1 cellular context compared by ENCODE assay signal in genomic region chr2:105494683-105495425, GRCh38.
TF ChIP-seq lines count a peak whose summit lies in the region.

No MANE protein-coding gene starts in this region.

TF ChIP-seq in K562, 482 proteins besides CTCF, POLR2A, EP300 and RAD21:
- TF ChIP-seq, protein P1, sequence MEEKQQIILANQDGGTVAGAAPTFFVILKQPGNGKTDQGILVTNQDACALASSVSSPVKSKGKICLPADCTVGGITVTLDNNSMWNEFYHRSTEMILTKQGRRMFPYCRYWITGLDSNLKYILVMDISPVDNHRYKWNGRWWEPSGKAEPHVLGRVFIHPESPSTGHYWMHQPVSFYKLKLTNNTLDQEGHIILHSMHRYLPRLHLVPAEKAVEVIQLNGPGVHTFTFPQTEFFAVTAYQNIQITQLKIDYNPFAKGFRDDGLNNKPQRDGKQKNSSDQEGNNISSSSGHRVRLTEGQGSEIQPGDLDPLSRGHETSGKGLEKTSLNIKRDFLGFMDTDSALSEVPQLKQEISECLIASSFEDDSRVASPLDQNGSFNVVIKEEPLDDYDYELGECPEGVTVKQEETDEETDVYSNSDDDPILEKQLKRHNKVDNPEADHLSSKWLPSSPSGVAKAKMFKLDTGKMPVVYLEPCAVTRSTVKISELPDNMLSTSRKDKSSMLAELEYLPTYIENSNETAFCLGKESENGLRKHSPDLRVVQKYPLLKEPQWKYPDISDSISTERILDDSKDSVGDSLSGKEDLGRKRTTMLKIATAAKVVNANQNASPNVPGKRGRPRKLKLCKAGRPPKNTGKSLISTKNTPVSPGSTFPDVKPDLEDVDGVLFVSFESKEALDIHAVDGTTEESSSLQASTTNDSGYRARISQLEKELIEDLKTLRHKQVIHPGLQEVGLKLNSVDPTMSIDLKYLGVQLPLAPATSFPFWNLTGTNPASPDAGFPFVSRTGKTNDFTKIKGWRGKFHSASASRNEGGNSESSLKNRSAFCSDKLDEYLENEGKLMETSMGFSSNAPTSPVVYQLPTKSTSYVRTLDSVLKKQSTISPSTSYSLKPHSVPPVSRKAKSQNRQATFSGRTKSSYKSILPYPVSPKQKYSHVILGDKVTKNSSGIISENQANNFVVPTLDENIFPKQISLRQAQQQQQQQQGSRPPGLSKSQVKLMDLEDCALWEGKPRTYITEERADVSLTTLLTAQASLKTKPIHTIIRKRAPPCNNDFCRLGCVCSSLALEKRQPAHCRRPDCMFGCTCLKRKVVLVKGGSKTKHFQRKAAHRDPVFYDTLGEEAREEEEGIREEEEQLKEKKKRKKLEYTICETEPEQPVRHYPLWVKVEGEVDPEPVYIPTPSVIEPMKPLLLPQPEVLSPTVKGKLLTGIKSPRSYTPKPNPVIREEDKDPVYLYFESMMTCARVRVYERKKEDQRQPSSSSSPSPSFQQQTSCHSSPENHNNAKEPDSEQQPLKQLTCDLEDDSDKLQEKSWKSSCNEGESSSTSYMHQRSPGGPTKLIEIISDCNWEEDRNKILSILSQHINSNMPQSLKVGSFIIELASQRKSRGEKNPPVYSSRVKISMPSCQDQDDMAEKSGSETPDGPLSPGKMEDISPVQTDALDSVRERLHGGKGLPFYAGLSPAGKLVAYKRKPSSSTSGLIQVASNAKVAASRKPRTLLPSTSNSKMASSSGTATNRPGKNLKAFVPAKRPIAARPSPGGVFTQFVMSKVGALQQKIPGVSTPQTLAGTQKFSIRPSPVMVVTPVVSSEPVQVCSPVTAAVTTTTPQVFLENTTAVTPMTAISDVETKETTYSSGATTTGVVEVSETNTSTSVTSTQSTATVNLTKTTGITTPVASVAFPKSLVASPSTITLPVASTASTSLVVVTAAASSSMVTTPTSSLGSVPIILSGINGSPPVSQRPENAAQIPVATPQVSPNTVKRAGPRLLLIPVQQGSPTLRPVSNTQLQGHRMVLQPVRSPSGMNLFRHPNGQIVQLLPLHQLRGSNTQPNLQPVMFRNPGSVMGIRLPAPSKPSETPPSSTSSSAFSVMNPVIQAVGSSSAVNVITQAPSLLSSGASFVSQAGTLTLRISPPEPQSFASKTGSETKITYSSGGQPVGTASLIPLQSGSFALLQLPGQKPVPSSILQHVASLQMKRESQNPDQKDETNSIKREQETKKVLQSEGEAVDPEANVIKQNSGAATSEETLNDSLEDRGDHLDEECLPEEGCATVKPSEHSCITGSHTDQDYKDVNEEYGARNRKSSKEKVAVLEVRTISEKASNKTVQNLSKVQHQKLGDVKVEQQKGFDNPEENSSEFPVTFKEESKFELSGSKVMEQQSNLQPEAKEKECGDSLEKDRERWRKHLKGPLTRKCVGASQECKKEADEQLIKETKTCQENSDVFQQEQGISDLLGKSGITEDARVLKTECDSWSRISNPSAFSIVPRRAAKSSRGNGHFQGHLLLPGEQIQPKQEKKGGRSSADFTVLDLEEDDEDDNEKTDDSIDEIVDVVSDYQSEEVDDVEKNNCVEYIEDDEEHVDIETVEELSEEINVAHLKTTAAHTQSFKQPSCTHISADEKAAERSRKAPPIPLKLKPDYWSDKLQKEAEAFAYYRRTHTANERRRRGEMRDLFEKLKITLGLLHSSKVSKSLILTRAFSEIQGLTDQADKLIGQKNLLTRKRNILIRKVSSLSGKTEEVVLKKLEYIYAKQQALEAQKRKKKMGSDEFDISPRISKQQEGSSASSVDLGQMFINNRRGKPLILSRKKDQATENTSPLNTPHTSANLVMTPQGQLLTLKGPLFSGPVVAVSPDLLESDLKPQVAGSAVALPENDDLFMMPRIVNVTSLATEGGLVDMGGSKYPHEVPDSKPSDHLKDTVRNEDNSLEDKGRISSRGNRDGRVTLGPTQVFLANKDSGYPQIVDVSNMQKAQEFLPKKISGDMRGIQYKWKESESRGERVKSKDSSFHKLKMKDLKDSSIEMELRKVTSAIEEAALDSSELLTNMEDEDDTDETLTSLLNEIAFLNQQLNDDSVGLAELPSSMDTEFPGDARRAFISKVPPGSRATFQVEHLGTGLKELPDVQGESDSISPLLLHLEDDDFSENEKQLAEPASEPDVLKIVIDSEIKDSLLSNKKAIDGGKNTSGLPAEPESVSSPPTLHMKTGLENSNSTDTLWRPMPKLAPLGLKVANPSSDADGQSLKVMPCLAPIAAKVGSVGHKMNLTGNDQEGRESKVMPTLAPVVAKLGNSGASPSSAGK (IDR thresholded peaks at IDR 0.05) = 0 out of 2 replicates have a peak, but pooled peaks have one; percentile 22
- TF ChIP-seq, protein P2, sequence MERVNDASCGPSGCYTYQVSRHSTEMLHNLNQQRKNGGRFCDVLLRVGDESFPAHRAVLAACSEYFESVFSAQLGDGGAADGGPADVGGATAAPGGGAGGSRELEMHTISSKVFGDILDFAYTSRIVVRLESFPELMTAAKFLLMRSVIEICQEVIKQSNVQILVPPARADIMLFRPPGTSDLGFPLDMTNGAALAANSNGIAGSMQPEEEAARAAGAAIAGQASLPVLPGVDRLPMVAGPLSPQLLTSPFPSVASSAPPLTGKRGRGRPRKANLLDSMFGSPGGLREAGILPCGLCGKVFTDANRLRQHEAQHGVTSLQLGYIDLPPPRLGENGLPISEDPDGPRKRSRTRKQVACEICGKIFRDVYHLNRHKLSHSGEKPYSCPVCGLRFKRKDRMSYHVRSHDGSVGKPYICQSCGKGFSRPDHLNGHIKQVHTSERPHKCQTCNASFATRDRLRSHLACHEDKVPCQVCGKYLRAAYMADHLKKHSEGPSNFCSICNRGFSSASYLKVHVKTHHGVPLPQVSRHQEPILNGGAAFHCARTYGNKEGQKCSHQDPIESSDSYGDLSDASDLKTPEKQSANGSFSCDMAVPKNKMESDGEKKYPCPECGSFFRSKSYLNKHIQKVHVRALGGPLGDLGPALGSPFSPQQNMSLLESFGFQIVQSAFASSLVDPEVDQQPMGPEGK (CRISPR knock-in tag; IDR thresholded peaks at IDR 0.05; ENCODE audit: borderline replicate concordance) = no peak
- TF ChIP-seq HMGN3 (IDR thresholded peaks at IDR 0.05; ENCODE audit: borderline replicate concordance, extremely low read depth, insufficient read length, low read depth, low read length) = no peak
- no peak for TF ChIP-seq ZNF274 (IDR thresholded peaks at IDR 0.05; ENCODE audit: borderline replicate concordance, low read depth, low read length)
- no peak for TF ChIP-seq BACH1 (tag; IDR thresholded peaks at IDR 0.05)
- peak; percentile 80 for TF ChIP-seq HINFP (tag; conservative IDR thresholded peaks at IDR 0.05; ENCODE audit: low read depth)
